In genomic region chr4:152522245-152522644, GRCh38 we compare ENCODE assay signal across 17 cellular contexts.
"Had no signal": no experiment of that assay in that cellular context is flagged by ENCODE, and none has a peak within 500 bp of the region (broad histone marks: within the 10 kb centered on the region; RNA-seq: fewer than 3 reads in every experiment).

No MANE protein-coding gene starts in this region.

- H3K27ac Mint-ChIP-seq: activated naive CD4-positive, alpha-beta T cell treated with anti-CD3 and anti-CD28 coated beads for 36 hours; stimulated activated naive CD8-positive, alpha-beta T cell treated with anti-CD3 and anti-CD28 coated beads, Interleukin-15, amount 100 ng/mL, for 72 hours had no signal

- H3K27ac ChIP-seq: coronary artery, heart right ventricle, lower lobe of right lung, neutrophil, ovary, tibial artery had no signal

- H3K27me3 Mint-ChIP-seq: naive thymus-derived CD4-positive, alpha-beta T cell; stimulated activated naive CD8-positive, alpha-beta T cell treated with anti-CD3 and anti-CD28 coated beads, Interleukin-15, amount 100 ng/mL, for 72 hours had no signal

- FAIRE-seq: kidney, urothelium cell line had no signal

- H3K9me3 ChIP-seq: heart right ventricle, lower lobe of right lung, neutrophil, ovary, tibial artery had no signal

- H3K4me3 ChIP-seq: coronary artery, heart right ventricle, lower lobe of right lung, ovary, tibial artery had no signal

- DNase-seq: activated effector memory CD4-positive, alpha-beta T cell treated with Interleukin-2 at 50 U/mL for 16 hours; activated naive CD4-positive, alpha-beta T cell treated with anti-CD3 and anti-CD28 coated beads for 36 hours; activated T-cell treated with anti-CD3 and anti-CD28 coated beads, Interleukin-2, amount 50 U/mL, for 48 hours; cerebellar nuclear complex; heart right ventricle; kidney; lower lobe of right lung; naive thymus-derived CD4-positive, alpha-beta T cell; ovary; right cardiac atrium; stimulated activated CD4-positive, alpha-beta T cell treated with anti-CD3 and anti-CD28 coated beads, Interleukin-4, amount 100 ng/mL, for 24 hours; stimulated activated naive CD8-positive, alpha-beta T cell treated with anti-CD3 and anti-CD28 coated beads, Interleukin-15, amount 100 ng/mL, for 72 hours; T-helper 9 cell; tibial artery had no signal

- H3K4me1 ChIP-seq: tibial artery had no signal

- H3K27me3 ChIP-seq: heart right ventricle, neutrophil, ovary, tibial artery had no signal

- H3K9me3 Mint-ChIP-seq: activated naive CD4-positive, alpha-beta T cell treated with anti-CD3 and anti-CD28 coated beads for 36 hours; stimulated activated naive CD8-positive, alpha-beta T cell treated with anti-CD3 and anti-CD28 coated beads, Interleukin-15, amount 100 ng/mL, for 72 hours had no signal

- ATAC-seq: heart right ventricle; lower lobe of right lung; naive thymus-derived CD4-positive, alpha-beta T cell; right cardiac atrium; stimulated activated naive CD8-positive, alpha-beta T cell treated with anti-CD3 and anti-CD28 coated beads, Interleukin-15, amount 100 ng/mL, for 72 hours had no signal

- H3K4me3 Mint-ChIP-seq: activated naive CD4-positive, alpha-beta T cell treated with anti-CD3 and anti-CD28 coated beads for 36 hours; stimulated activated naive CD8-positive, alpha-beta T cell treated with anti-CD3 and anti-CD28 coated beads, Interleukin-15, amount 100 ng/mL, for 72 hours had no signal

- H3K36me3 ChIP-seq: heart right ventricle, lower lobe of right lung, neutrophil, ovary, tibial artery had no signal
